27 cellular contexts compared by ENCODE assay signal in the genomic region with DNA sequence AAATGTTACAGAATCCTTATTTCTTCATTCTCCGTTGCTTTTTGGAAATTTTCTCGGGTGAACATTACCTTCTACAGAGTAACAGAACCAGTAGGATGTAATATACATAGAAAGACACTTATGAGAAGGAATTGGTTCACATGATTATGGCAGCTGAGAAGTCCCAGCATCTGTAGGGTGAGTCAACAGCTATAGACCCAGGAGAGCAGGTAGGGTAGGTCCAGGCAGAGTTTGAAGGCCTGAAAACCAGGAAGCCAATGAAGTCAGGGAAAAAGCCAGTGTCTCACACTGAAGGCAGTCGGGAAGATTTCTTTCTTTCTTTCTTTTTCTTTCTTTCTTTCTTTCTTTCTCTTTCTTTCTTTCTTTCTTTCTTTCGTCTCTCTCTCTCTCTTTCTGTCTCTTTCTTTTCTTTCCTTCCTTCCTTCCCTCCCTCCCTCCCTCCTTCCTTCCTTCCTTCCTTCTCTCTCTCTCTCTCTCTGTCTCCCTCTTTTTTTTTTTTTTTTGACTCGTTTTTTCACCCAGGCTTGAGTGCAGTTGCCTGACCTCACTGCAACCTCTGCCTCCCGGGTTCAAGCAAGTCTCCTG.
"Had no signal": no experiment of that assay in that cellular context is flagged by ENCODE, and none has a peak within 500 bp of the region (broad histone marks: within the 10 kb centered on the region; RNA-seq: fewer than 3 reads in every experiment).

No MANE protein-coding gene starts in this region.

- H3K4me2 ChIP-seq: hepatocyte, neural progenitor cell had no signal

- H3K27ac Mint-ChIP-seq: mesothelial cell of epicardium; naive B cell; nephron; neural progenitor cell; progenitor cell of endocrine pancreas; stimulated activated naive B cell treated with anti-CD40 and anti-IgM and Interleukin-4, amounts not matched to agents 10 μg/mL and 1 μg/mL and 100 μg/mL, for 72 hours; stimulated activated naive CD8-positive, alpha-beta T cell treated with anti-CD3 and anti-CD28 coated beads, Interleukin-15, Interleukin-2, amounts not matched to agents 100 ng/mL and 50 ng/mL, for 24 hours had no signal

- H2AFZ ChIP-seq: hepatocyte, neural progenitor cell, parathyroid adenoma had no signal

- H3K9me3 Mint-ChIP-seq: mesothelial cell of epicardium; nephron; neural progenitor cell; stimulated activated naive CD8-positive, alpha-beta T cell treated with anti-CD3 and anti-CD28 coated beads, Interleukin-15, Interleukin-2, amounts not matched to agents 100 ng/mL and 50 ng/mL, for 24 hours had no signal

- ATAC-seq: gastroesophageal sphincter; heart left ventricle; left cardiac atrium; mucosa of descending colon; right lobe of liver; stimulated activated naive B cell treated with anti-CD40 and anti-IgM and Interleukin-4, amounts not matched to agents 10 μg/mL and 1 μg/mL and 100 μg/mL, for 72 hours; upper lobe of right lung had no signal

- H3K9ac ChIP-seq: neural progenitor cell, parathyroid adenoma had no signal

- H3K79me2 ChIP-seq: hepatocyte, parathyroid adenoma had no signal

- H3K9me3 ChIP-seq: gastroesophageal sphincter, heart left ventricle, left lung, mucosa of descending colon, right lobe of liver, thoracic aorta, tibial nerve, upper lobe of right lung, vagina had no signal

- H3K27me3 ChIP-seq: hepatocyte, right lobe of liver, tibial nerve, upper lobe of right lung, vagina had no signal

- H3K4me1 ChIP-seq: parathyroid adenoma had no signal

- DNase-seq: dermis blood vessel endothelial cell; effector memory CD4-positive, alpha-beta T cell; foreskin fibroblast; heart left ventricle; left cardiac atrium; left lung; mesenchymal stem cell; mucosa of descending colon; naive B cell; right lobe of liver; small intestine; stimulated activated CD4-positive, alpha-beta T cell treated with anti-CD3 and anti-CD28 coated beads, Interleukin-15, amount 100 ng/mL, for 24 hours; stimulated activated CD4-positive, alpha-beta T cell treated with anti-CD3 and anti-CD28 coated beads, Interleukin-2, amount 100 ng/mL, for 48 hours; stimulated activated naive B cell treated with anti-CD40 and anti-IgM and Interleukin-4, amounts not matched to agents 10 μg/mL and 1 μg/mL and 100 μg/mL, for 72 hours; upper lobe of right lung had no signal

- H3K36me3 ChIP-seq: gastroesophageal sphincter, heart left ventricle, left lung, neural progenitor cell, right lobe of liver, thoracic aorta, tibial nerve, upper lobe of right lung, vagina had no signal

- H3K4me3 ChIP-seq: coronary artery, gastroesophageal sphincter, heart left ventricle, hepatocyte, left lung, mucosa of descending colon, neural progenitor cell, right lobe of liver, thoracic aorta, tibial nerve, upper lobe of right lung, vagina had no signal

- H3K4me3 Mint-ChIP-seq: mesothelial cell of epicardium; naive B cell; nephron; neural progenitor cell; stimulated activated naive B cell treated with anti-CD40 and anti-IgM and Interleukin-4, amounts not matched to agents 10 μg/mL and 1 μg/mL and 100 μg/mL, for 72 hours; stimulated activated naive CD8-positive, alpha-beta T cell treated with anti-CD3 and anti-CD28 coated beads, Interleukin-15, Interleukin-2, amounts not matched to agents 100 ng/mL and 50 ng/mL, for 24 hours had no signal

- H3K27ac ChIP-seq: coronary artery, gastroesophageal sphincter, heart left ventricle, hepatocyte, left lung, neural progenitor cell, parathyroid adenoma, right lobe of liver, thoracic aorta, tibial nerve, upper lobe of right lung, vagina had no signal

- H3K36me3 Mint-ChIP-seq: mesothelial cell of epicardium; naive B cell; neural progenitor cell; stimulated activated naive B cell treated with anti-CD40 and anti-IgM and Interleukin-4, amounts not matched to agents 10 μg/mL and 1 μg/mL and 100 μg/mL, for 72 hours had no signal
